16 cellular contexts compared by ENCODE assay signal in the genomic region with DNA sequence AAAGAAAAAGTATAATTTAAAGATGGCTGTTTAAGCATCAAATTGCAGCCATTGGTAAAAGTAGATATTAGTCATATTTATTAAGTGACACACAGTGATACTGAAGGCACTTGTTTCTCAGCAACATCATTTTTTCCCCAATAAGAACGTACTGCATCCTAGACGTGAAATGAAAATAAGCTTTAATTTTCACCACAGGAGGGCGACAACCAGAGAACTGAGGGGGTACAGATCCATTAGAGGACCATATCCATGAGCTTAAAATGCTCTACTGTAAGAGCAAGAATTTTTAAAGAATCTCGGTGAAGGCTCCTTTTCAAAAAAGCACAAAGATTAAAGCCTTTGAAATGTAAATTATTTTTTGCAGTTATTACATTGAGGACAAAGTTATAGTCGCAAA. TPM values are rescaled to one million over a fixed set of nuclear protein-coding genes. Genes with fewer than 3 reads are reported as not detected.
DNase-seq lines count a peak whose midpoint lies in the region; ATAC-seq and TF ChIP-seq lines count a peak whose summit lies in the region.
"Had no signal": no experiment of that assay in that cellular context is flagged by ENCODE, and none has a peak within 500 bp of the region (broad histone marks: within the 10 kb centered on the region; RNA-seq: fewer than 3 reads in every experiment).

No MANE protein-coding gene starts in this region.

- H3K9ac ChIP-seq in Karpas-422 (ENCODE audit: low read length), result no peak overlapping the region
- H3K9ac ChIP-seq: KMS-11 had no signal

- H3K4me3 ChIP-seq in Karpas-422 (ENCODE audit: low read length), result no peak overlapping the region
- H3K4me3 ChIP-seq in esophagus squamous epithelium, result no peak overlapping the region
- H3K4me3 ChIP-seq: esophagus muscularis mucosa, lower lobe of right lung had no signal

- H3K4me1 ChIP-seq in Karpas-422 (ENCODE audit: low read length), result no peaks in the 10 kb centered on the region
- H3K4me1 ChIP-seq in esophagus squamous epithelium, result no peaks in the 10 kb centered on the region
- H3K4me1 ChIP-seq: esophagus muscularis mucosa, lower lobe of right lung had no signal

- peaks cover 5% of the 10 kb centered on the region for H3K27me3 Mint-ChIP-seq in osteocyte (ENCODE audit: unreplicated experiment)
- peaks cover 8% of the 10 kb centered on the region for H3K27me3 Mint-ChIP-seq in stimulated activated naive CD8-positive, alpha-beta T cell treated with anti-CD3 and anti-CD28 coated beads, Interleukin-15, amount 100 ng/mL, for 72 hours

- 43 to 45% methylated on average over 5 of the region's 5 CpGs for WGBS in esophagus squamous epithelium, 2 donors

- no peaks in the 10 kb centered on the region for H3K9me3 ChIP-seq in Karpas-422 (ENCODE audit: low read length)
- H3K9me3 ChIP-seq in esophagus squamous epithelium, result no peaks in the 10 kb centered on the region
- H3K9me3 ChIP-seq: esophagus muscularis mucosa, lower lobe of right lung had no signal

- no peaks in the 10 kb centered on the region for H3K36me3 Mint-ChIP-seq in osteocyte (ENCODE audit: unreplicated experiment)

- H2AFZ ChIP-seq in Karpas-422 (ENCODE audit: low read length), result no peak overlapping the region

- no peak overlapping the region for H3K4me3 Mint-ChIP-seq in osteocyte (ENCODE audit: unreplicated experiment)
- no peak overlapping the region for H3K4me3 Mint-ChIP-seq in stimulated activated naive CD8-positive, alpha-beta T cell treated with anti-CD3 and anti-CD28 coated beads, Interleukin-15, amount 100 ng/mL, for 72 hours

- intact Hi-C loops in esophagus squamous epithelium (cut with DNase I), result no loop called here

- TF ChIP-seq POLR2A in esophagus squamous epithelium (IDR thresholded peaks at IDR 0.05), result no peak

- H3K27me3 ChIP-seq in Karpas-422 (ENCODE audit: low read length), result no peaks in the 10 kb centered on the region
- no peaks in the 10 kb centered on the region for H3K27me3 ChIP-seq in esophagus squamous epithelium
- H3K27me3 ChIP-seq: esophagus muscularis mucosa had no signal

- H3K9me2 ChIP-seq in Karpas-422 (replicated peaks; ENCODE audit: insufficient read depth, low read length), result no peaks in the 10 kb centered on the region

- H3K4me2 ChIP-seq in Karpas-422 (ENCODE audit: low read depth, low read length, poor library complexity, severe bottlenecking), result no peak overlapping the region
- H3K4me2 ChIP-seq: KMS-11 had no signal

- peaks cover 11% of the 10 kb centered on the region for H3K9me3 Mint-ChIP-seq in osteocyte (ENCODE audit: unreplicated experiment)
- H3K9me3 Mint-ChIP-seq in stimulated activated naive CD8-positive, alpha-beta T cell treated with anti-CD3 and anti-CD28 coated beads, Interleukin-15, amount 100 ng/mL, for 72 hours, result no peaks in the 10 kb centered on the region

- H3K36me3 ChIP-seq in Karpas-422 (ENCODE audit: insufficient read depth, low read length), result no peaks in the 10 kb centered on the region
- no peaks in the 10 kb centered on the region for H3K36me3 ChIP-seq in esophagus squamous epithelium
- H3K36me3 ChIP-seq: esophagus muscularis mucosa, lower lobe of right lung had no signal

- peak; percentile 6 for DNase-seq in ELR (ENCODE audit: low read depth)
- peak; percentile 65 for DNase-seq in Karpas-422
- DNase-seq in dermis blood vessel endothelial cell, result peak; percentile 34
- no peak for DNase-seq in osteocyte (ENCODE audit: extremely low spot score, unreplicated experiment)
- DNase-seq in esophagus squamous epithelium (lab: John Stamatoyannopoulos, UW), result no peak
- no peak for DNase-seq in stimulated activated naive CD8-positive, alpha-beta T cell treated with anti-CD3 and anti-CD28 coated beads, Interleukin-15, amount 100 ng/mL, for 72 hours
- DNase-seq: amygdala, lower lobe of right lung, NCI-H524, retina, SW 1271 had no signal

- TF ChIP-seq CTCF in osteocyte (IDR thresholded peaks at IDR 0.05) (peak; percentile 16), esophagus squamous epithelium (IDR thresholded peaks at IDR 0.05) (no peak)

- no peaks in the 10 kb centered on the region for H4K20me1 ChIP-seq in Karpas-422 (ENCODE audit: insufficient read depth, low read depth, low read length)

- no peak for ATAC-seq in GM21526 (IDR thresholded peaks at IDR 0.05; ENCODE audit: low FRiP score, unreplicated experiment)
- ATAC-seq in HG03565 (IDR thresholded peaks at IDR 0.05; ENCODE audit: unreplicated experiment), result no peak
- ATAC-seq in stimulated activated naive CD8-positive, alpha-beta T cell treated with anti-CD3 and anti-CD28 coated beads, Interleukin-15, amount 100 ng/mL, for 72 hours, result no peak
- ATAC-seq: lower lobe of right lung had no signal

- no peaks in the 10 kb centered on the region for H3K4me1 Mint-ChIP-seq in osteocyte (ENCODE audit: unreplicated experiment)
- H3K4me1 Mint-ChIP-seq in stimulated activated naive CD8-positive, alpha-beta T cell treated with anti-CD3 and anti-CD28 coated beads, Interleukin-15, amount 100 ng/mL, for 72 hours, result no peaks in the 10 kb centered on the region

- H3K27ac ChIP-seq in Karpas-422 (ENCODE audit: low read length), result no peak overlapping the region
- no peak overlapping the region for H3K27ac ChIP-seq in esophagus squamous epithelium
- H3K27ac ChIP-seq: esophagus muscularis mucosa, KMS-11, lower lobe of right lung had no signal

- H3K79me2 ChIP-seq in Karpas-422 (ENCODE audit: low read length), result no peaks in the 10 kb centered on the region

- H3K27ac Mint-ChIP-seq in osteocyte (ENCODE audit: unreplicated experiment), result no peak overlapping the region
- no peak overlapping the region for H3K27ac Mint-ChIP-seq in stimulated activated naive CD8-positive, alpha-beta T cell treated with anti-CD3 and anti-CD28 coated beads, Interleukin-15, amount 100 ng/mL, for 72 hours

RNA-seq across cellular contexts. Expression of a gene that starts 33.4 kb away (rescaled TPM):
- total RNA-seq in Karpas-422 (2014; rRNA removed; shearing (Covaris generic); ENCODE audit: low replicate concordance), result 27.3 and 38.4 TPM in 2 replicates
- 47.0 and 47.9 TPM in 2 replicates for total RNA-seq in dermis blood vessel endothelial cell
- total RNA-seq in osteocyte, result 34.5 and 37.1 TPM in 2 replicates
- total RNA-seq in esophagus squamous epithelium, result 10 to 100 TPM; 29.7 to 45.5 (median 34.2) TPM

RNA-seq across cellular contexts. Expression of a gene that starts 53.0 kb away (rescaled TPM):
- not detected in 2 replicates for total RNA-seq in Karpas-422 (2014; rRNA removed; shearing (Covaris generic); ENCODE audit: low replicate concordance)
- total RNA-seq in dermis blood vessel endothelial cell, result not detected in 2 replicates
- not detected in 2 replicates for total RNA-seq in osteocyte
- not detected for total RNA-seq in esophagus squamous epithelium
- total RNA-seq: esophagus muscularis mucosa, lower lobe of right lung, urinary bladder had no signal

Comparison
In these comparisons a context has a peak if more than half of its experiments do, and no peak if none do; other contexts are left out.
1. DNase-seq: peak in ELR (single experiment), Karpas-422 (single experiment) and dermis blood vessel endothelial cell (single experiment); none in osteocyte (single experiment), esophagus squamous epithelium (single experiment) and stimulated activated naive CD8-positive, alpha-beta T cell treated with anti-CD3 and anti-CD28 coated beads, Interleukin-15, amount 100 ng/mL, for 72 hours (0 of 2).